Comparison of ENCODE assay signal across 1 cellular context in genomic region chr2:96407041-96407918, GRCh38.
A peak's percentile ranks its signal among the peaks of the same experiment; 100 is the strongest.
TF ChIP-seq lines count a peak whose summit lies in the region.

No MANE protein-coding gene starts in this region.

TF ChIP-seq in HepG2, 621 proteins besides CTCF, POLR2A, EP300 and RAD21 (continued from another document and continues in another):
- TF ChIP-seq ZNF280D (CRISPR knock-in tag; IDR thresholded peaks at IDR 0.05) = no peak
- TF ChIP-seq ZFP91 (CRISPR knock-in tag; IDR thresholded peaks at IDR 0.05; ENCODE audit: borderline replicate concordance) = peak; percentile 75
- TF ChIP-seq FOXA1 (IDR thresholded peaks at IDR 0.05) = no peak
- TF ChIP-seq FOXA1 (CRISPR knock-in tag; IDR thresholded peaks at IDR 0.05) = peak; percentile 92
- no peak for TF ChIP-seq ISX (CRISPR knock-in tag; conservative IDR thresholded peaks at IDR 0.05)
- TF ChIP-seq AFF4 (CRISPR knock-in tag; IDR thresholded peaks at IDR 0.05) = no peak
- no peak for TF ChIP-seq ZSCAN9 (CRISPR knock-in tag; IDR thresholded peaks at IDR 0.05; ENCODE audit: borderline replicate concordance)
- peak; percentile 37; the same call in 1 of the 2 replicates for TF ChIP-seq FOXK1 (CRISPR knock-in tag; IDR thresholded peaks at IDR 0.05; ENCODE audit: borderline replicate concordance, low read depth)
- peak; percentile 56; the same call in 1 of the 2 replicates for TF ChIP-seq FOXP4 (CRISPR knock-in tag; IDR thresholded peaks at IDR 0.05)
- TF ChIP-seq POLR2AphosphoS5 (IDR thresholded peaks at IDR 0.05; ENCODE audit: low read depth, low read length) = no peak
- no peak for TF ChIP-seq PHF20 (CRISPR knock-in tag; IDR thresholded peaks at IDR 0.05)
- 0 out of 2 replicates have a peak, but pooled peaks have one; percentile 67 for TF ChIP-seq ZNF136 (CRISPR knock-in tag; IDR thresholded peaks at IDR 0.05; ENCODE audit: low read depth)
- 0 out of 2 replicates have a peak, but pooled peaks have one; percentile 27 for TF ChIP-seq EED (CRISPR knock-in tag; IDR thresholded peaks at IDR 0.05)
- TF ChIP-seq ASH2L (IDR thresholded peaks at IDR 0.05; ENCODE audit: insufficient read length, low read depth, low read length) = peak; percentile 51
- no peak for TF ChIP-seq ZNF343 (CRISPR knock-in tag; IDR thresholded peaks at IDR 0.05)
- 0 out of 2 replicates have a peak, but pooled peaks have one; percentile 79 for TF ChIP-seq IKZF5 (CRISPR knock-in tag; IDR thresholded peaks at IDR 0.05)
- TF ChIP-seq ZGPAT (CRISPR knock-in tag; IDR thresholded peaks at IDR 0.05) = no peak; the same call in 1 of the 2 replicates
- TF ChIP-seq EHMT2 (IDR thresholded peaks at IDR 0.05; ENCODE audit: borderline replicate concordance, low read depth, low read length) = peak; percentile 28; the same call in 1 of the 2 replicates
- TF ChIP-seq ZNF710 (CRISPR knock-in tag; IDR thresholded peaks at IDR 0.05; ENCODE audit: borderline replicate concordance) = no peak
- peak; percentile 39; the same call in 1 of the 2 replicates for TF ChIP-seq ZNF770 (CRISPR knock-in tag; IDR thresholded peaks at IDR 0.05)
- 0 out of 2 replicates have a peak, but pooled peaks have one; percentile 17 for TF ChIP-seq ATF2 (CRISPR knock-in tag; IDR thresholded peaks at IDR 0.05)
- no peak for TF ChIP-seq TRIM24 (CRISPR knock-in tag; IDR thresholded peaks at IDR 0.05)
- no peak for TF ChIP-seq PRDM4 (CRISPR knock-in tag; IDR thresholded peaks at IDR 0.05; ENCODE audit: borderline replicate concordance)
- peak; percentile 54 for TF ChIP-seq TEAD3 (CRISPR knock-in tag; optimal IDR thresholded peaks at IDR 0.05; ENCODE audit: borderline replicate concordance)
- TF ChIP-seq HNRNPL (IDR thresholded peaks at IDR 0.05; ENCODE audit: low read depth, low read length) = peak; percentile 100
- TF ChIP-seq ELF3 (CRISPR knock-in tag; IDR thresholded peaks at IDR 0.05) = peak; percentile 64
- TF ChIP-seq NONO (IDR thresholded peaks at IDR 0.05) = no peak
- TF ChIP-seq NONO (CRISPR knock-in tag; conservative IDR thresholded peaks at IDR 0.05) = peak; percentile 51; the same call in 1 of the 2 replicates
- TF ChIP-seq CHD4 (IDR thresholded peaks at IDR 0.05; ENCODE audit: borderline replicate concordance, low read length) = no peak
